Comparison of ENCODE assay signal across 13 cellular contexts in the genomic region with DNA sequence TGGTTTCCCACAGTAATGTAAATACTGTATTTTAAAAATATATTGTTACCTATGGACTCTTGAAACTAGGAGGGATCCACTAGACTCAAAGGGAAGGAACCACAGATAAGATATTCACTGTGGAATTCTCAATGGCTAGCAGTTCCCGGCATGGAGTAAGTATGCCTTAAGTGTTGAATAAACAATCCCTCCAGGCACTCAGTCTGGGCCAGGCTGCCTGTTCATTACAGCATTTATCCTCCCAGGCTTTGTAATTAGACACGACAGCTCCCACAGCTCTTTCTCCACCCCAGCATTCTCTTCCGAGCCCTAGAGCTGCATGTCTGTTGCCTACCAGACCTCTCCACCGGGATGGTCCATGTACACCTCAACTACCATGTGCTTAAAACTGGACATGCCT. TPM values are rescaled to one million over a fixed set of nuclear protein-coding genes. Genes with fewer than 3 reads are reported as not detected.
A peak's percentile ranks its signal among the peaks of the same experiment; 100 is the strongest.
DNase-seq lines count a peak whose midpoint lies in the region; ATAC-seq lines count a peak whose summit lies in the region.
"Had no signal": no experiment of that assay in that cellular context is flagged by ENCODE, and none has a peak within 500 bp of the region (broad histone marks: within the 10 kb centered on the region; RNA-seq: fewer than 3 reads in every experiment).

No MANE protein-coding gene starts in this region.

- POLR2A ChIA-PET in activated CD4-positive, alpha-beta T cell treated with anti-CD3 and anti-CD28 coated beads, Interleukin-2, amount 10 ng/mL, durations not matched to agents 7 days and 5 days (lab: Charles Lee), result no interaction called here

- peak; percentile 81 for DNase-seq in DMS79 (lab: John Stamatoyannopoulos, UW)
- DNase-seq in NCI-H1417 treated with DMSO at 0.1 percent for 48 hours (lab: John Stamatoyannopoulos, UW), result peak; percentile 74
- peak; percentile 96 for DNase-seq in NCI-H69 (lab: John Stamatoyannopoulos, UW)
- DNase-seq in islet precursor cell, result peak; percentile 76
- DNase-seq in HK-2 (ENCODE audit: unreplicated experiment), result no peak
- DNase-seq in activated CD4-positive, alpha-beta T cell treated with anti-CD3 and anti-CD28 coated beads, Interleukin-2, amount 10 ng/mL, durations not matched to agents 7 days and 5 days, result no peak
- DNase-seq in OCI-M1 (lab: John Stamatoyannopoulos, UW), result no peak
- DNase-seq: activated CD4-positive, alpha-beta T cell treated with anti-CD3 and anti-CD28 coated beads, Interleukin-2, amount 10 ng/mL, durations not matched to agents 24 days and 14 days; activated T-cell treated with anti-CD3 and anti-CD28 coated beads, Interleukin-2, amount 50 U/mL, for 24 hours; NCI-H526 treated with DMSO at 0.1 percent for 48 hours; Right ventricle myocardium superior had no signal

- H3K27me3 Mint-ChIP-seq in activated CD4-positive, alpha-beta T cell treated with anti-CD3 and anti-CD28 coated beads, Interleukin-2, amount 10 ng/mL, durations not matched to agents 7 days and 5 days, result peaks cover 22% of the 10 kb centered on the region

- no peak for ATAC-seq in HG02588 (IDR thresholded peaks at IDR 0.05; ENCODE audit: unreplicated experiment)

- H3K27ac Mint-ChIP-seq in activated CD4-positive, alpha-beta T cell treated with anti-CD3 and anti-CD28 coated beads, Interleukin-2, amount 10 ng/mL, durations not matched to agents 7 days and 5 days, result no peak overlapping the region
- H3K27ac Mint-ChIP-seq: activated CD4-positive, alpha-beta T cell treated with anti-CD3 and anti-CD28 coated beads, Interleukin-2, amount 10 ng/mL, durations not matched to agents 24 days and 14 days; activated T-cell treated with anti-CD3 and anti-CD28 coated beads, Interleukin-2, amount 50 U/mL, for 24 hours had no signal

- CTCF ChIA-PET in activated CD4-positive, alpha-beta T cell treated with anti-CD3 and anti-CD28 coated beads, Interleukin-2, amount 10 ng/mL, durations not matched to agents 7 days and 5 days (lab: Charles Lee), result interaction anchor here (0.6 kb wide), 1 partner anchor 1038 kb away, joined by 3 read pairs; no protein-coding TSS in a partner anchor

- no peaks in the 10 kb centered on the region for H3K36me3 Mint-ChIP-seq in activated CD4-positive, alpha-beta T cell treated with anti-CD3 and anti-CD28 coated beads, Interleukin-2, amount 10 ng/mL, durations not matched to agents 7 days and 5 days (ENCODE audit: low read depth)

- H3K4me3 Mint-ChIP-seq in activated CD4-positive, alpha-beta T cell treated with anti-CD3 and anti-CD28 coated beads, Interleukin-2, amount 10 ng/mL, durations not matched to agents 7 days and 5 days, result no peak overlapping the region
- H3K4me3 Mint-ChIP-seq: activated CD4-positive, alpha-beta T cell treated with anti-CD3 and anti-CD28 coated beads, Interleukin-2, amount 10 ng/mL, durations not matched to agents 24 days and 14 days; activated T-cell treated with anti-CD3 and anti-CD28 coated beads, Interleukin-2, amount 50 U/mL, for 24 hours; central memory CD8-positive, alpha-beta T cell had no signal

- no peaks in the 10 kb centered on the region for H3K4me1 Mint-ChIP-seq in activated CD4-positive, alpha-beta T cell treated with anti-CD3 and anti-CD28 coated beads, Interleukin-2, amount 10 ng/mL, durations not matched to agents 7 days and 5 days
- H3K4me1 Mint-ChIP-seq: activated CD4-positive, alpha-beta T cell treated with anti-CD3 and anti-CD28 coated beads, Interleukin-2, amount 10 ng/mL, durations not matched to agents 24 days and 14 days; central memory CD8-positive, alpha-beta T cell had no signal

- peaks cover 3% of the 10 kb centered on the region for H3K9me3 Mint-ChIP-seq in activated CD4-positive, alpha-beta T cell treated with anti-CD3 and anti-CD28 coated beads, Interleukin-2, amount 10 ng/mL, durations not matched to agents 7 days and 5 days
- H3K9me3 Mint-ChIP-seq: activated CD4-positive, alpha-beta T cell treated with anti-CD3 and anti-CD28 coated beads, Interleukin-2, amount 10 ng/mL, durations not matched to agents 24 days and 14 days had no signal

RNA-seq across cellular contexts. Expression of a gene that starts 22.4 kb away (rescaled TPM):
- 1 to 10 TPM; 1.2 to 1.5 TPM for total RNA-seq in activated CD4-positive, alpha-beta T cell treated with anti-CD3 and anti-CD28 coated beads, Interleukin-2, amount 10 ng/mL, durations not matched to agents 7 days and 5 days

Comparison
In these comparisons a context has a peak if more than half of its experiments do, and no peak if none do; other contexts are left out.
1. DNase-seq: peak in DMS79 (single experiment), NCI-H1417 treated with DMSO at 0.1 percent for 48 hours (single experiment), NCI-H69 (single experiment) and islet precursor cell (single experiment); none in HK-2 (single experiment), activated CD4-positive, alpha-beta T cell treated with anti-CD3 and anti-CD28 coated beads, Interleukin-2, amount 10 ng/mL, durations not matched to agents 7 days and 5 days (single experiment) and OCI-M1 (single experiment).